21 cellular contexts compared by ENCODE assay signal in genomic region chr10:132528064-132528800, GRCh38. TPM values are rescaled to one million over a fixed set of nuclear protein-coding genes. Genes with fewer than 3 reads are reported as not detected.
A peak's percentile ranks its signal among the peaks of the same experiment; 100 is the strongest.
DNase-seq lines count a peak whose midpoint lies in the region; ATAC-seq and TF ChIP-seq lines count a peak whose summit lies in the region.
"Had no signal": no experiment of that assay in that cellular context is flagged by ENCODE, and none has a peak within 500 bp of the region (broad histone marks: within the 10 kb centered on the region; RNA-seq: fewer than 3 reads in every experiment).

No MANE protein-coding gene starts in this region.

- 16 to 19% (median 17%) methylated on average over 17 of the region's 17 CpGs for WGBS in psoas muscle, 3 donors

- no peaks in the 10 kb centered on the region for H3K9me3 ChIP-seq in Peyer's patch
- H3K9me3 ChIP-seq in psoas muscle: no peaks in the 10 kb centered on the region
- H3K9me3 ChIP-seq: Caco-2, prostate gland had no signal

- peaks cover 30 to 45% (median 35%) of the 10 kb centered on the region in 3 donors for H3K27me3 Mint-ChIP-seq in CD14-positive monocyte (ENCODE audit: low read depth in 3 of 3)

- ATAC-seq in psoas muscle (peak; percentile 44 to 59 (median 54)), GM18861 (IDR thresholded peaks at IDR 0.05; ENCODE audit: unreplicated experiment) (no peak)
- ATAC-seq: GM12878 had no signal

- TF ChIP-seq POLR2A in Peyer's patch (IDR thresholded peaks at IDR 0.05): no peak

- DNase-seq in CD14-positive monocyte (ENCODE audit: low spot score) (peak; percentile 31), Peyer's patch (peak in 2 of 3 donors; percentile 21 to 44), foreskin fibroblast (peak; percentile 60 to 87), psoas muscle (peak in 1 of 2 donors; percentile 48), NCI-H1694 (lab: John Stamatoyannopoulos, UW) (no peak), OCI-M1 (lab: John Stamatoyannopoulos, UW) (no peak)
- DNase-seq in stimulated activated CD4-positive, alpha-beta T cell treated with anti-CD3 and anti-CD28 coated beads, Interleukin-4, amount 100 ng/mL, for 24 hours: no peak
- DNase-seq: activated CD4-positive, alpha-beta T cell treated with anti-CD3 and anti-CD28 coated beads for 1 hour; activated naive CD4-positive, alpha-beta T cell treated with anti-CD3 and anti-CD28 coated beads, Interleukin-2, amount 10 ng/mL, durations not matched to agents 7 days and 5 days; foreskin melanocyte; naive B cell; NCI-H1417 treated with DMSO at 0.1 percent for 48 hours; NCI-H226; SJCRH30; stimulated activated CD4-positive, alpha-beta T cell treated with anti-CD3 and anti-CD28 coated beads, Interleukin-15, amount 100 ng/mL, for 24 hours had no signal

- H3K4me3 ChIP-seq in Peyer's patch (no peak overlapping the region), foreskin fibroblast (ENCODE audit: low read depth in 1 of 2, low read length in 2 of 2) (peak overlapping the region in 1 of 2 donors; percentile 30), psoas muscle (no peak overlapping the region)
- H3K4me3 ChIP-seq: GM12878, lung, prostate gland, SJCRH30 had no signal

- H3K36me3 ChIP-seq in Peyer's patch (no peaks in the 10 kb centered on the region), psoas muscle (ENCODE audit: insufficient read depth in 1 of 2, low read depth in 1 of 2) (no peaks in the 10 kb centered on the region)
- H3K36me3 ChIP-seq: prostate gland, SJCRH30 had no signal

- no peaks in the 10 kb centered on the region for H3K36me3 Mint-ChIP-seq in CD14-positive monocyte

- H3K4me3 Mint-ChIP-seq in CD14-positive monocyte: peak overlapping the region in 1 of 2 donors; percentile 21
- H3K4me3 Mint-ChIP-seq: activated naive CD4-positive, alpha-beta T cell treated with anti-CD3 and anti-CD28 coated beads, Interleukin-2, amount 10 ng/mL, durations not matched to agents 7 days and 5 days; naive B cell; stimulated activated naive CD8-positive, alpha-beta T cell treated with anti-CD3 and anti-CD28 coated beads, Interleukin-15, Interleukin-2, amounts not matched to agents 100 ng/mL and 50 ng/mL, for 24 hours had no signal

- H3K27ac ChIP-seq in Peyer's patch (no peak overlapping the region), psoas muscle (no peak overlapping the region)
- H3K27ac ChIP-seq: prostate gland, SJCRH30 had no signal

- peak overlapping the region in 1 of 7 donors; percentile 31 for H3K27ac Mint-ChIP-seq in CD14-positive monocyte
- H3K27ac Mint-ChIP-seq: activated naive CD4-positive, alpha-beta T cell treated with anti-CD3 and anti-CD28 coated beads, Interleukin-2, amount 10 ng/mL, durations not matched to agents 7 days and 5 days; naive B cell; stimulated activated naive CD8-positive, alpha-beta T cell treated with anti-CD3 and anti-CD28 coated beads, Interleukin-15, Interleukin-2, amounts not matched to agents 100 ng/mL and 50 ng/mL, for 24 hours had no signal

- no peak for TF ChIP-seq CTCF in CD14-positive monocyte (IDR thresholded peaks at IDR 0.05)
- TF ChIP-seq CTCF in Peyer's patch (IDR thresholded peaks at IDR 0.05): no peak
- TF ChIP-seq CTCF in foreskin fibroblast (IDR thresholded peaks at IDR 0.05; ENCODE audit: low read depth, low read length): no peak
- TF ChIP-seq CTCF in psoas muscle (IDR thresholded peaks at IDR 0.05): no peak

- H3K4me1 Mint-ChIP-seq in CD14-positive monocyte: no peaks in the 10 kb centered on the region
- H3K4me1 Mint-ChIP-seq: activated naive CD4-positive, alpha-beta T cell treated with anti-CD3 and anti-CD28 coated beads, Interleukin-2, amount 10 ng/mL, durations not matched to agents 7 days and 5 days; naive B cell had no signal

- peaks cover 3 to 19% (median 10%) of the 10 kb centered on the region in 7 donors for H3K9me3 Mint-ChIP-seq in CD14-positive monocyte

- H3K4me1 ChIP-seq in Peyer's patch (no peaks in the 10 kb centered on the region), psoas muscle (peaks cover 9% of the 10 kb centered on the region)
- H3K4me1 ChIP-seq: prostate gland, SJCRH30 had no signal

- H3K27me3 ChIP-seq in Peyer's patch (no peaks in the 10 kb centered on the region), psoas muscle (ENCODE audit: insufficient read depth in 3 of 3, low read length in 2 of 3) (peaks cover 0 to 20% (median 0%) of the 10 kb centered on the region in 3 donors)
- H3K27me3 ChIP-seq: SJCRH30 had no signal

- intact Hi-C loops in CD14-positive monocyte (cut with micrococcal nuclease): no loop called here
- intact Hi-C loops in psoas muscle (cut with DNase I): no loop called here

RNA-seq across cellular contexts. Expression of gene INPP5A, which starts 9.4 kb away (rescaled TPM):
- polyA plus RNA-seq in CD14-positive monocyte (1 to 10 TPM in 1 of 2 donors, under 1 TPM in 1; 0.87 to 2.9 TPM), psoas muscle (10 to 100 TPM; 15.1 to 44.3 (median 29.5) TPM)
- total RNA-seq in Peyer's patch (10 to 100 TPM; 33.8 to 76.4 (median 38.1) TPM), psoas muscle (10 to 100 TPM; 38.2 to 48.8 (median 42.2) TPM)

Comparison
In these comparisons a context has a peak if more than half of its experiments do, and no peak if none do; other contexts are left out.
1. DNase-seq: peak in CD14-positive monocyte (single experiment), Peyer's patch (2 of 3) and foreskin fibroblast (2 of 2); none in NCI-H1694 (single experiment), OCI-M1 (single experiment) and stimulated activated CD4-positive, alpha-beta T cell treated with anti-CD3 and anti-CD28 coated beads, Interleukin-4, amount 100 ng/mL, for 24 hours (single experiment).